ENCODE assay signal across 14 cellular contexts in genomic region chr9:101326035-101326434, GRCh38. TPM values are rescaled to one million over a fixed set of nuclear protein-coding genes. Genes with fewer than 3 reads are reported as not detected.
DNase-seq lines count a peak whose midpoint lies in the region; ATAC-seq, FAIRE-seq and TF ChIP-seq lines count a peak whose summit lies in the region.
"Had no signal": no experiment of that assay in that cellular context is flagged by ENCODE, and none has a peak within 500 bp of the region (broad histone marks: within the 10 kb centered on the region; RNA-seq: fewer than 3 reads in every experiment).

No MANE protein-coding gene starts in this region.

- H2BK120ac ChIP-seq in H9 (ENCODE audit: low read depth, low read length, poor library complexity, severe bottlenecking): no peak overlapping the region

- H3K9me3 ChIP-seq in A549 (no peaks in the 10 kb centered on the region), H9 (ENCODE audit: control insufficient read depth, low read depth, low read length) (no peaks in the 10 kb centered on the region), hepatocyte (ENCODE audit: low read depth) (peaks cover 5% of the 10 kb centered on the region), lower lobe of right lung (no peaks in the 10 kb centered on the region), MG63 (no peaks in the 10 kb centered on the region)

- no peaks in the 10 kb centered on the region for H3K9me2 ChIP-seq in hepatocyte (replicated peaks; ENCODE audit: insufficient read depth)

- no peak overlapping the region for H4K8ac ChIP-seq in H9 (replicated peaks; ENCODE audit: insufficient read length, low read depth, low read length)

- H3K4me1 Mint-ChIP-seq in H9 (peaks cover 20 to 25% of the 10 kb centered on the region in 2 experiments), type B pancreatic cell (ENCODE audit: unreplicated experiment) (no peaks in the 10 kb centered on the region)
- H3K4me1 Mint-ChIP-seq: CD14-positive monocyte had no signal

- H2BK5ac ChIP-seq in H9 (ENCODE audit: insufficient read length, low read length): no peak overlapping the region

- ATAC-seq in A549 (peak; percentile 62 to 66), lower lobe of right lung (peak in 1 of 2 donors; percentile 18)

- no peaks in the 10 kb centered on the region for H3K27me3 Mint-ChIP-seq in H9 (ENCODE audit: low read depth)
- H3K27me3 Mint-ChIP-seq in type B pancreatic cell: no peaks in the 10 kb centered on the region

- no peaks in the 10 kb centered on the region for H3K79me1 ChIP-seq in H9 (ENCODE audit: insufficient read depth, low read depth, low read length, poor library complexity, severe bottlenecking)

- intact Hi-C loops in lower lobe of right lung (cut with DNase I): no loop called here

- H3K23me2 ChIP-seq in H9 (ENCODE audit: insufficient read length, low read depth, low read length, poor library complexity, severe bottlenecking): no peaks in the 10 kb centered on the region

- no peak for TF ChIP-seq RAD21 in A549 (conservative IDR thresholded peaks at IDR 0.05 in 1 of 2, IDR thresholded peaks at IDR 0.05 in 1 of 2)

- H3K27ac Mint-ChIP-seq in H9 (peak overlapping the region; percentile 71 to 93 (median 86); a peak in 5 of 7 replicates), type B pancreatic cell (no peak overlapping the region)
- H3K27ac Mint-ChIP-seq: CD14-positive monocyte had no signal

- no peak overlapping the region for H3K23ac ChIP-seq in H9 (ENCODE audit: insufficient read length, low read depth, low read length)

- no peak overlapping the region for H4K5ac ChIP-seq in H9 (ENCODE audit: insufficient read length, low read depth, low read length)

- H4K91ac ChIP-seq in H9 (ENCODE audit: insufficient read length, low read depth, low read length): no peak overlapping the region

- H3K27me3 ChIP-seq in H9 (ENCODE audit: insufficient read depth, low read length): no peaks in the 10 kb centered on the region
- H3K27me3 ChIP-seq in hepatocyte: no peaks in the 10 kb centered on the region
- H3K27me3 ChIP-seq in lower lobe of right lung (ENCODE audit: low read depth): no peaks in the 10 kb centered on the region
- no peaks in the 10 kb centered on the region for H3K27me3 ChIP-seq in MG63

- H3K4me3 Mint-ChIP-seq in H9 (0 out of 5 replicates have a peak overlapping the region, but pooled peaks of 1 of the 2 experiments have one; percentile 32), type B pancreatic cell (no peak overlapping the region)
- H3K4me3 Mint-ChIP-seq: CD14-positive monocyte had no signal

- no peak overlapping the region for H3K18ac ChIP-seq in H9 (ENCODE audit: insufficient read length, low read depth, low read length)

- no peak overlapping the region for H3K4ac ChIP-seq in H9 (ENCODE audit: low read depth, low read length)

- no peaks in the 10 kb centered on the region for H4K20me1 ChIP-seq in H9 (ENCODE audit: control insufficient read depth, insufficient read depth, insufficient read length)
- H4K20me1 ChIP-seq in hepatocyte (ENCODE audit: insufficient read depth, poor library complexity, severe bottlenecking): no peaks in the 10 kb centered on the region

- no peak overlapping the region for H3K56ac ChIP-seq in H9 (ENCODE audit: insufficient read length, low read depth, low read length)

- TF ChIP-seq EP300 in A549 (IDR thresholded peaks at IDR 0.05): no peak

- TF ChIP-seq POLR2A in A549 (IDR thresholded peaks at IDR 0.05; ENCODE audit: low read length): no peak

- TF ChIP-seq CTCF in A549 (IDR thresholded peaks at IDR 0.05) (no peak), H9 (conservative IDR thresholded peaks at IDR 0.05) (no peak), hepatocyte (IDR thresholded peaks at IDR 0.05; ENCODE audit: poor library complexity) (no peak), lower lobe of right lung (IDR thresholded peaks at IDR 0.05) (no peak), type B pancreatic cell (conservative IDR thresholded peaks at IDR 0.05) (no peak)

- peak overlapping the region; percentile 92 for H3K27ac ChIP-seq in A549
- H3K27ac ChIP-seq in H9 (ENCODE audit: insufficient read length, low read depth, low read length): no peak overlapping the region
- peak overlapping the region; percentile 79 for H3K27ac ChIP-seq in hepatocyte
- peak overlapping the region; percentile 46 for H3K27ac ChIP-seq in lower lobe of right lung

- DNase-seq in A549 (ENCODE audit: low read depth in 1 of 2, low spot score in 1 of 2) (no peak), H9 (no peak), hepatocyte (ENCODE audit: low spot score) (no peak), lower lobe of right lung (no peak), type B pancreatic cell (ENCODE audit: extremely low spot score, unreplicated experiment) (no peak), MG63 (no peak), HPDE6-E6E7 (ENCODE audit: extremely low spot score) (no peak)
- DNase-seq: H7; MV-4-11; NCI-H526; NK-92 treated with Interleukin-12 subunit alpha and Interleukin-12 subunit beta, amount 100 ng/mL, for 24 hours had no signal

- no peak overlapping the region for H3T11ph ChIP-seq in H9 (ENCODE audit: low read length)

- H3K79me2 ChIP-seq in H9 (ENCODE audit: insufficient read depth, low read length) (no peaks in the 10 kb centered on the region), hepatocyte (no peaks in the 10 kb centered on the region)

- H3K9me3 Mint-ChIP-seq in H9 (peaks cover 6 to 11% of the 10 kb centered on the region in 2 experiments), type B pancreatic cell (peaks cover 6% of the 10 kb centered on the region)

- H3K36me3 Mint-ChIP-seq in H9 (ENCODE audit: insufficient read depth in 1 of 3, low read depth in 3 of 3) (peaks cover 4 to 7% (median 6%) of the 10 kb centered on the region in 3 experiments; a peak in 6 of 7 replicates), type B pancreatic cell (no peaks in the 10 kb centered on the region)
- H3K36me3 Mint-ChIP-seq: CD14-positive monocyte had no signal

- POLR2A ChIA-PET in A549 (lab: Yijun Ruan, JAX): interaction anchor here (1.5 to 1.7 kb wide), 2 partner anchors 40 to 72 kb away, joined by 7 read pairs; partner anchors contain the start of genes MRPL50 and ZNF189

- no peak for FAIRE-seq in A549 (lab: Jason Lieb, UNC)

- H2AFZ ChIP-seq in H9 (ENCODE audit: low read length): no peak overlapping the region
- no peak overlapping the region for H2AFZ ChIP-seq in hepatocyte

- no peak overlapping the region for H2AK5ac ChIP-seq in H9 (ENCODE audit: insufficient read length, low read length)

- peak overlapping the region; percentile 59 for H3K4me2 ChIP-seq in A549
- H3K4me2 ChIP-seq in H9 (ENCODE audit: insufficient read depth, insufficient read length, low read length): no peak overlapping the region
- H3K4me2 ChIP-seq in hepatocyte: no peak overlapping the region

- no peak overlapping the region for H3K9ac ChIP-seq in H9 (ENCODE audit: extremely low read depth, insufficient read length, low read length)

- H2BK12ac ChIP-seq in H9 (ENCODE audit: insufficient read length, low read depth, low read length): no peak overlapping the region

- H3K4me1 ChIP-seq in A549 (peaks cover 51% of the 10 kb centered on the region), H9 (ENCODE audit: insufficient read depth, low read length) (no peaks in the 10 kb centered on the region), hepatocyte (ENCODE audit: insufficient read depth) (peaks cover 22% of the 10 kb centered on the region), lower lobe of right lung (no peaks in the 10 kb centered on the region)

- H3K4me3 ChIP-seq in A549 (0 out of 3 replicates have a peak overlapping the region, but pooled peaks have one; percentile 5), hepatocyte (no peak overlapping the region), lower lobe of right lung (no peak overlapping the region), MG63 (no peak overlapping the region)

- CTCF ChIA-PET in A549 (lab: Yijun Ruan, JAX): interaction anchor here (1.0 to 7.4 kb wide), 5 partner anchors 9 to 725 kb away, joined by 3 to 39 read pairs (median 6); no protein-coding TSS in a partner anchor

- H2BK20ac ChIP-seq in H9 (ENCODE audit: low read depth, low read length, poor library complexity, severe bottlenecking): no peak overlapping the region

- H3K36me3 ChIP-seq in hepatocyte (replicated peaks; ENCODE audit: insufficient read depth, low read depth): no peaks in the 10 kb centered on the region
- H3K36me3 ChIP-seq in lower lobe of right lung: no peaks in the 10 kb centered on the region
- no peaks in the 10 kb centered on the region for H3K36me3 ChIP-seq in MG63

- WGBS in A549 (ENCODE audit: missing lambda C conversion rate): 27% methylated on average over 1 of the region's 1 CpG
- WGBS in H9 (ENCODE audit: extremely low coverage, insufficient read length, low lambda C conversion rate): no CpG with 5 or more reads among the region's 1 CpG
- WGBS in hepatocyte (ENCODE audit: low lambda C conversion rate, missing lambda C conversion rate): 74% methylated on average over 1 of the region's 1 CpG

- H2BK15ac ChIP-seq in H9 (ENCODE audit: low read depth, low read length): no peak overlapping the region

- H3K14ac ChIP-seq in H9 (ENCODE audit: insufficient read depth, low read length): no peak overlapping the region

TF ChIP-seq in A549, 52 proteins besides CTCF, POLR2A, EP300 and RAD21 (continues in another document):
- TF ChIP-seq FOSL2 (IDR thresholded peaks at IDR 0.05) (no peak), FOSL2 (CRISPR knock-in tag; IDR thresholded peaks at IDR 0.05) (no peak), USF2 (IDR thresholded peaks at IDR 0.05) (no peak), CHD2 (IDR thresholded peaks at IDR 0.05; ENCODE audit: low read length, partially characterized antibody) (no peak), HDAC2 (IDR thresholded peaks at IDR 0.05) (no peak)

RNA-seq across cellular contexts. Expression of gene BAAT, which starts 58.8 kb away (rescaled TPM):
- polyA plus RNA-seq in A549 (2011; rRNA removed) (9.1 TPM in 2 replicates), A549 (2017; fragmentation: RNase III; extraction: RNeasy Plus Mini Kit Qiagen cat#74134 plus additional on column Dnase treatment) (10.1 to 13.6 TPM (median 10.9 TPM) in 3 replicates), hepatocyte (13.8 and 19.8 TPM in 2 replicates)
- polyA plus RNA-seq in A549 (2012; cell fraction: cytosol; rRNA removed): 1.9 and 2.3 TPM in 2 replicates
- 2.2 and 4.3 TPM in 2 replicates for polyA plus RNA-seq in A549 (2012; cell fraction: nucleus; rRNA removed)
- 6.2 and 6.7 TPM in 2 replicates for polyA minus RNA-seq in A549 (2011; rRNA and poly(A)+ RNA removed)
- total RNA-seq in H9 (2021) (0.09 and 0.15 TPM in 2 replicates), hepatocyte (41.8 and 45.2 TPM in 2 replicates), lower lobe of right lung (not detected), type B pancreatic cell (ENCODE audit: low replicate concordance) (0.48 and 0.53 TPM in 2 replicates)
- total RNA-seq in MG63 (2014; rRNA removed; shearing (Covaris generic); ENCODE audit: low replicate concordance): 0.13 TPM in 1 of 2 replicates, not detected in the other
- total RNA-seq: HT1080, RPMI7951 had no signal
- polyA plus RNA-seq: CD14-positive monocyte had no signal

Comparison
In these comparisons a context has a peak if more than half of its experiments do, and no peak if none do; other contexts are left out.
1. RNA of gene BAAT, which starts 58.8 kb away (total RNA-seq): 41.8 to 45.2 TPM in hepatocyte; 0.48 to 0.53 TPM in type B pancreatic cell, 0.13 TPM in MG63, 0.09 to 0.15 TPM in H9 and not detected in lower lobe of right lung (single experiment); every median in the first group is over 10 times any median in the second.